In genomic region chr20:41002842-41003142, GRCh38 we compare ENCODE assay signal across 8 cellular contexts. TPM values are rescaled to one million over a fixed set of nuclear protein-coding genes. Genes with fewer than 3 reads are reported as not detected.
A peak's percentile ranks its signal among the peaks of the same experiment; 100 is the strongest.
DNase-seq lines count a peak whose midpoint lies in the region; ATAC-seq and TF ChIP-seq lines count a peak whose summit lies in the region.

No MANE protein-coding gene starts in this region.

- no peak for ATAC-seq in left lung

- no peak for TF ChIP-seq POLR2A in suprapubic skin (IDR thresholded peaks at IDR 0.05)

- H3K36me3 ChIP-seq in left lung (no peaks in the 10 kb centered on the region), suprapubic skin (no peaks in the 10 kb centered on the region)

- CTCF ChIA-PET in activated CD4-positive, alpha-beta T cell treated with anti-CD3 and anti-CD28 coated beads, Interleukin-2, amount 10 ng/mL, durations not matched to agents 7 days and 5 days (lab: Charles Lee): interaction anchor here (1.6 to 4.3 kb wide), 2 partner anchors 12 to 38 kb away, joined by 7 to 28 read pairs; no protein-coding TSS in a partner anchor

- TF ChIP-seq EP300 in suprapubic skin (IDR thresholded peaks at IDR 0.05): no peak

- no peak for TF ChIP-seq CTCF in left lung (IDR thresholded peaks at IDR 0.05)
- no peak for TF ChIP-seq CTCF in suprapubic skin (IDR thresholded peaks at IDR 0.05)

- H3K4me3 Mint-ChIP-seq in activated CD4-positive, alpha-beta T cell treated with anti-CD3 and anti-CD28 coated beads, Interleukin-2, amount 10 ng/mL, durations not matched to agents 7 days and 5 days: no peak overlapping the region
- peak overlapping the region; percentile 69 for H3K4me3 Mint-ChIP-seq in activated naive CD8-positive, alpha-beta T cell

- no peaks in the 10 kb centered on the region for H3K27me3 Mint-ChIP-seq in activated CD4-positive, alpha-beta T cell treated with anti-CD3 and anti-CD28 coated beads, Interleukin-2, amount 10 ng/mL, durations not matched to agents 7 days and 5 days
- no peaks in the 10 kb centered on the region for H3K27me3 Mint-ChIP-seq in activated naive CD8-positive, alpha-beta T cell

- peaks cover 6% of the 10 kb centered on the region for H3K36me3 Mint-ChIP-seq in activated CD4-positive, alpha-beta T cell treated with anti-CD3 and anti-CD28 coated beads, Interleukin-2, amount 10 ng/mL, durations not matched to agents 7 days and 5 days (ENCODE audit: low read depth)
- H3K36me3 Mint-ChIP-seq in activated naive CD8-positive, alpha-beta T cell: no peaks in the 10 kb centered on the region

- no peak overlapping the region for H3K4me3 ChIP-seq in left lung
- H3K4me3 ChIP-seq in suprapubic skin: no peak overlapping the region

- peaks cover 1% of the 10 kb centered on the region for H3K9me3 Mint-ChIP-seq in activated CD4-positive, alpha-beta T cell treated with anti-CD3 and anti-CD28 coated beads, Interleukin-2, amount 10 ng/mL, durations not matched to agents 7 days and 5 days
- no peaks in the 10 kb centered on the region for H3K9me3 Mint-ChIP-seq in activated naive CD8-positive, alpha-beta T cell (ENCODE audit: low read depth)

- 100% methylated on average over 1 of the region's 1 CpG for WGBS in suprapubic skin

- H3K27ac ChIP-seq in left lung (peak overlapping the region; percentile 93 to 95), suprapubic skin (peak overlapping the region; percentile 93)

- intact Hi-C loops in left lung (cut with DNase I): no loop called here

- peaks cover 32% of the 10 kb centered on the region for H3K4me1 Mint-ChIP-seq in activated CD4-positive, alpha-beta T cell treated with anti-CD3 and anti-CD28 coated beads, Interleukin-2, amount 10 ng/mL, durations not matched to agents 7 days and 5 days
- H3K4me1 Mint-ChIP-seq in activated naive CD8-positive, alpha-beta T cell (ENCODE audit: low read depth): peaks cover 21% of the 10 kb centered on the region

- POLR2A ChIA-PET in activated CD4-positive, alpha-beta T cell treated with anti-CD3 and anti-CD28 coated beads, Interleukin-2, amount 10 ng/mL, durations not matched to agents 7 days and 5 days (lab: Charles Lee): no interaction called here

- H3K27me3 ChIP-seq in left lung (no peaks in the 10 kb centered on the region), suprapubic skin (no peaks in the 10 kb centered on the region)

- H3K27ac Mint-ChIP-seq in activated CD4-positive, alpha-beta T cell treated with anti-CD3 and anti-CD28 coated beads, Interleukin-2, amount 10 ng/mL, durations not matched to agents 7 days and 5 days: peak overlapping the region; percentile 89
- H3K27ac Mint-ChIP-seq in activated naive CD8-positive, alpha-beta T cell: peak overlapping the region; percentile 94

- no peak for DNase-seq in activated CD4-positive, alpha-beta T cell treated with anti-CD3 and anti-CD28 coated beads, Interleukin-2, amount 10 ng/mL, durations not matched to agents 7 days and 5 days
- no peak for DNase-seq in activated CD4-positive, alpha-beta T cell treated with anti-CD3 and anti-CD28 coated beads, Interleukin-2, amount 50 U/mL, for 4 hours
- DNase-seq in left lung: no peak
- DNase-seq in suprapubic skin (ENCODE audit: low spot score in 2 of 2): no peak
- DNase-seq in NCI-H2081 (lab: John Stamatoyannopoulos, UW): no peak
- no peak for DNase-seq in dedifferentiated amniotic fluid mesenchymal stem cell (ENCODE audit: extremely low spot score)
- DNase-seq in NCI-H2107 treated with DMSO at 0.1 percent for 48 hours (lab: John Stamatoyannopoulos, UW; ENCODE audit: unreplicated experiment): no peak

- H3K9me3 ChIP-seq in left lung (no peaks in the 10 kb centered on the region), suprapubic skin (no peaks in the 10 kb centered on the region)

- H3K4me1 ChIP-seq in left lung (peaks cover 29 to 66% of the 10 kb centered on the region in 2 donors), suprapubic skin (peaks cover 47% of the 10 kb centered on the region)

RNA-seq across cellular contexts. Expression of gene TOP1, which starts 25.8 kb away (rescaled TPM):
- 10 to 100 TPM; 66.7 to 76.9 TPM for total RNA-seq in activated CD4-positive, alpha-beta T cell treated with anti-CD3 and anti-CD28 coated beads, Interleukin-2, amount 10 ng/mL, durations not matched to agents 7 days and 5 days
- total RNA-seq in left lung: 10 to 100 TPM; 68.0 to 69.5 TPM
- total RNA-seq in suprapubic skin: 10 to 100 TPM; 25.8 to 32.6 (median 32.0) TPM
